ENCODE assay signal across 8 cellular contexts in genomic region chr7:55073051-55073511, GRCh38. TPM values are rescaled to one million over a fixed set of nuclear protein-coding genes. Genes with fewer than 3 reads are reported as not detected.
DNase-seq lines count a peak whose midpoint lies in the region; ATAC-seq and TF ChIP-seq lines count a peak whose summit lies in the region.
"Had no signal": no experiment of that assay in that cellular context is flagged by ENCODE, and none has a peak within 500 bp of the region (broad histone marks: within the 10 kb centered on the region; RNA-seq: fewer than 3 reads in every experiment).

No MANE protein-coding gene starts in this region.

- peak overlapping the region; percentile 83 for H3K9ac ChIP-seq in PC-3 (ENCODE audit: low read length)

- no peak overlapping the region for H3K4me3 ChIP-seq in PC-3 (ENCODE audit: low read length)
- H3K4me3 ChIP-seq in muscle layer of duodenum (ENCODE audit: low read depth in 1 of 2, low read length in 2 of 2) = no peak overlapping the region

- intact Hi-C loops in PC-3 (cut with micrococcal nuclease) (loop anchor here (5.0 to 10.0 kb wide), 3 partner anchors 108 to 286 kb away; no protein-coding TSS in a partner anchor), posterior vena cava (cut with DNase I) (loop anchor here in 1 of 2 donors (5.0 kb wide), 1 partner anchor 51 kb away; no protein-coding TSS in a partner anchor)

- ATAC-seq in GM18868 (IDR thresholded peaks at IDR 0.05; ENCODE audit: unreplicated experiment) (peak; percentile 69), HG02571 (IDR thresholded peaks at IDR 0.05; ENCODE audit: unreplicated experiment) (peak; percentile 57), PC-3 (peak; percentile 8)

- H2AFZ ChIP-seq in PC-3 (ENCODE audit: low read length) = no peak overlapping the region

- no peak for TF ChIP-seq CTCF in PC-3 (conservative IDR thresholded peaks at IDR 0.05; ENCODE audit: low read depth, low read length)

- H3K4me2 ChIP-seq in PC-3 (ENCODE audit: low read length) = peak overlapping the region; percentile 79

- POLR2A ChIA-PET in PC-3 (lab: Charles Lee; ENCODE audit: unreplicated experiment) = no interaction called here

- no peaks in the 10 kb centered on the region for H3K27me3 ChIP-seq in PC-3 (ENCODE audit: low read length)
- no peaks in the 10 kb centered on the region for H3K27me3 ChIP-seq in muscle layer of duodenum (ENCODE audit: low read depth, low read length)
- H3K27me3 ChIP-seq: neutrophil had no signal

- H3K4me1 ChIP-seq in PC-3 (ENCODE audit: insufficient read depth, low read length) (peaks cover 38% of the 10 kb centered on the region), muscle layer of duodenum (ENCODE audit: control insufficient read depth in 1 of 2, insufficient read depth in 2 of 2, low read length in 2 of 2) (peaks cover 37 to 59% of the 10 kb centered on the region in 2 donors)

- H3K79me2 ChIP-seq in PC-3 (ENCODE audit: low read length) = peaks cover 88% of the 10 kb centered on the region

- CTCF ChIA-PET in PC-3 (lab: Charles Lee) = no interaction called here

- BruUV-seq in PC-3 (replicated peaks; lab: Mats Ljungman, UMichigan) = no TSS peak

- peak; percentile 32 for DNase-seq in PC-3
- no peak for DNase-seq in posterior vena cava (ENCODE audit: low spot score)
- DNase-seq in NCI-H2171 (lab: John Stamatoyannopoulos, UW) = no peak
- no peak for DNase-seq in COR-L47 (lab: John Stamatoyannopoulos, UW)

- H3K36me3 ChIP-seq in PC-3 (ENCODE audit: low read depth, low read length) = peaks cover 19% of the 10 kb centered on the region; the same call in 1 of the 2 replicates
- H3K36me3 ChIP-seq in muscle layer of duodenum (ENCODE audit: control insufficient read depth in 1 of 2, insufficient read depth in 2 of 2, low read length in 2 of 2) = no peaks in the 10 kb centered on the region
- H3K36me3 ChIP-seq: neutrophil had no signal

- peak overlapping the region; percentile 97 for H3K27ac ChIP-seq in PC-3 (ENCODE audit: low read length)
- H3K27ac ChIP-seq in muscle layer of duodenum (ENCODE audit: low read length) = peak overlapping the region; percentile 96
- H3K27ac ChIP-seq: neutrophil had no signal

- H3F3A ChIP-seq in PC-3 (ENCODE audit: low read length, unreplicated experiment) = peaks cover 3% of the 10 kb centered on the region

- H3K9me2 ChIP-seq in PC-3 (replicated peaks; ENCODE audit: low read length) = no peaks in the 10 kb centered on the region

- no peaks in the 10 kb centered on the region for H3K9me3 ChIP-seq in PC-3 (ENCODE audit: low read length)
- H3K9me3 ChIP-seq in muscle layer of duodenum (ENCODE audit: control insufficient read depth in 1 of 2, low read length in 2 of 2) = no peaks in the 10 kb centered on the region
- H3K9me3 ChIP-seq: neutrophil had no signal

- no peaks in the 10 kb centered on the region for H4K20me1 ChIP-seq in PC-3 (ENCODE audit: low read length)

RNA-seq across cellular contexts. Expression of gene EGFR, which starts 54.3 kb away (rescaled TPM):
- total RNA-seq in PC-3 (2014; rRNA removed) (50.0 and 64.6 TPM in 2 replicates), posterior vena cava (10 to 100 TPM; 80.8 to 87.2 TPM)

Comparison
In these comparisons a context has a peak if more than half of its experiments do, and no peak if none do; other contexts are left out.
1. ATAC-seq: peak in every context shown above with its lines; median percentile 69 in GM18868; 57 in HG02571; 8 in PC-3.